21 cellular contexts compared by ENCODE assay signal in the genomic region with DNA sequence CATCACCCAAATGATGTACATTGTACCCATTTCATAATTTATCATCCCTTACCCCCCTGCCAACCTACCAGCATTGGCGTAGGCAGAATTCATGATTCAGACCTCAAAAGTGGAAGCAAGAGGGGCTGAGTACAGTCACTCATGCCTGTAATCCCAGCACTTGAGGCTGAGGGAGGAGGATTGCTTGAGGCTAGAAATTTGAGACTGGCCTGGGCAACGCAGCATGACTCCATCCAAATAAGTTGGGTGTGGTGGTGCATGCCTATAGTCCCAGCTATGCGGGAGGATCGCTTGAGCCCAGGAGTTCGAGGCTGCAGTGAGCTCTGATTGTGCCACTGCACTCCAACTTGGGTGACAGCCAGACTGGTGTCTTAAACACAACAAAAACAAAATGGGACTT.
"Had no signal": no experiment of that assay in that cellular context is flagged by ENCODE, and none has a peak within 500 bp of the region (broad histone marks: within the 10 kb centered on the region; RNA-seq: fewer than 3 reads in every experiment).

No MANE protein-coding gene starts in this region.

- H3K27me3 Mint-ChIP-seq: activated CD4-positive, alpha-beta memory T cell treated with anti-CD3 and anti-CD28 coated beads, Interleukin-2, amount 10 ng/mL, durations not matched to agents 7 days and 5 days; activated naive CD8-positive, alpha-beta T cell; central memory CD8-positive, alpha-beta T cell had no signal

- H3K4me3 ChIP-seq: body of pancreas, heart left ventricle, prostate gland, tibial nerve had no signal

- H3K4me1 Mint-ChIP-seq: central memory CD8-positive, alpha-beta T cell; neural crest cell; WTC11 had no signal

- H3K9me3 Mint-ChIP-seq: activated CD4-positive, alpha-beta memory T cell treated with anti-CD3 and anti-CD28 coated beads, Interleukin-2, amount 10 ng/mL, durations not matched to agents 7 days and 5 days; central memory CD8-positive, alpha-beta T cell; mesothelial cell of epicardium; neural crest cell; WTC11 had no signal

- H3K27me3 ChIP-seq: body of pancreas, heart left ventricle, tibial nerve had no signal

- H3K4me3 Mint-ChIP-seq: activated CD4-positive, alpha-beta memory T cell treated with anti-CD3 and anti-CD28 coated beads, Interleukin-2, amount 10 ng/mL, durations not matched to agents 7 days and 5 days; activated naive CD8-positive, alpha-beta T cell; central memory CD8-positive, alpha-beta T cell; mesothelial cell of epicardium; neural crest cell; WTC11 had no signal

- H3K27ac Mint-ChIP-seq: activated CD4-positive, alpha-beta memory T cell treated with anti-CD3 and anti-CD28 coated beads, Interleukin-2, amount 10 ng/mL, durations not matched to agents 7 days and 5 days; mesothelial cell of epicardium; WTC11 had no signal

- FAIRE-seq: endothelial cell of umbilical vein, frontal cortex, small intestine had no signal

- DNase-seq: activated CD4-positive, alpha-beta memory T cell treated with anti-CD3 and anti-CD28 coated beads, Interleukin-2, amount 10 ng/mL, durations not matched to agents 7 days and 5 days; activated CD4-positive, alpha-beta T cell treated with anti-CD3 and anti-CD28 coated beads for 4 hours; activated gamma-delta T cell treated with Interleukin-2 at 50 U/mL for 16 hours; amygdala; body of pancreas; cortex of kidney; effector CD4-positive, alpha-beta T cell; heart left ventricle; right cardiac atrium; small intestine; stimulated activated CD4-positive, alpha-beta T cell treated with anti-CD3 and anti-CD28 coated beads, Interleukin-4, amount 100 ng/mL, for 24 hours; stimulated activated naive CD4-positive, alpha-beta T cell had no signal

- ATAC-seq: body of pancreas, right cardiac atrium, WTC11 had no signal
